ENCODE assay signal across 8 cellular contexts in the genomic region with DNA sequence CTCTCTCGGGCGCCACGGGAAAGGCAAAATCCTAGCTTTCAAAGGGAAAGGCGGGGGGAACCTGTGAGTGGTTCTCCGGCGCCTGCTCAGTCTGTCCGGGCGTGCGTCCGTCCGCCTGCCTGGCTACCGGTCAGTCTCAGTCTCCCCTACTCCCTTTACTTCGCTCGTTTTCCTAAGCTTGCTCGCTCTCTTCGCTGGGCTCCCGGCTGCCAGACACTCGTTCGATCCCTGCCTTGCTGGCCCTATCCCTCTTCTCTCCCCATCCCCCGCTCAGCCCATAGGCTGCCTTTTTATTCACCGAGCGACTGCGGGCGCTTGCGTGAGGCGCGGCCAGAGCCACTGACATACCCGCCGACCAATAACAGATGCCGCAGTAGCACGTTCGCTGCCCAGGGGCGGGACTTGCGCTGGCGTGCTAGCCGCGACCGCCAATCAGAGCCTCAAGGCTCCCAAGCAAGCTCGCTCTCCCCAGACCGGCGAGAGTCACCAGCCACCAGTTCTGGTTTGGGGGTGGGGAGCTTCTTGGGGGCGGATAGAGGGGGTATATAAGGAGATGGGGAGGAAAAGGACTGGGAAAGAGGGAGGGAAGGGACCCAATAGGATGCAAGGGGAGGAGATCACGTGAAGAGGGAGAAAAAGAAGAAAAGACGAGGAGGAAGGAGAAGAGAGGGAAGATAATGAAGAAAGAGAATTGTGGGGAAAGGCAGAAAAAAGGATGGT. TPM values are rescaled to one million over a fixed set of nuclear protein-coding genes. Genes with fewer than 3 reads are reported as not detected.
DNase-seq lines count a peak whose midpoint lies in the region; ATAC-seq and TF ChIP-seq lines count a peak whose summit lies in the region.

No MANE protein-coding gene starts in this region.

- H3K27ac ChIP-seq in left lung = peak overlapping the region; percentile 82 to 87

- no peak for TF ChIP-seq CTCF in left lung (IDR thresholded peaks at IDR 0.05)

- H3K27me3 Mint-ChIP-seq in dendritic cell treated with granulocyte-macrophage colony-stimulating factor and Interleukin-4, amounts not matched to agents 40 ng/mL and 50 ng/mL, for 4 days = no peaks in the 10 kb centered on the region

- H3K4me1 ChIP-seq in left lung = peaks cover 3 to 5% of the 10 kb centered on the region in 2 donors

- H3K27me3 ChIP-seq in left lung = no peaks in the 10 kb centered on the region

- H3K4me1 Mint-ChIP-seq in dendritic cell treated with granulocyte-macrophage colony-stimulating factor and Interleukin-4, amounts not matched to agents 40 ng/mL and 50 ng/mL, for 4 days (ENCODE audit: low read depth) = peaks cover 57% of the 10 kb centered on the region

- H3K4me3 Mint-ChIP-seq in dendritic cell treated with granulocyte-macrophage colony-stimulating factor and Interleukin-4, amounts not matched to agents 40 ng/mL and 50 ng/mL, for 4 days = peak overlapping the region; percentile 92

- peak overlapping the region; percentile 28 to 59 for H3K4me3 ChIP-seq in left lung

- intact Hi-C loops in dendritic cell treated with granulocyte-macrophage colony-stimulating factor and Interleukin-4, amounts not matched to agents 40 ng/mL and 50 ng/mL, for 4 days (cut with micrococcal nuclease) = loop anchor here (5.0 kb wide), 2 partner anchors 403 to 452 kb away; partner anchors contain the start of genes AMER1 and SPIN4
- intact Hi-C loops in left lung (cut with DNase I) = no loop called here

- no peaks in the 10 kb centered on the region for H3K9me3 Mint-ChIP-seq in dendritic cell treated with granulocyte-macrophage colony-stimulating factor and Interleukin-4, amounts not matched to agents 40 ng/mL and 50 ng/mL, for 4 days

- peak overlapping the region; percentile 95 for H3K27ac Mint-ChIP-seq in dendritic cell treated with granulocyte-macrophage colony-stimulating factor and Interleukin-4, amounts not matched to agents 40 ng/mL and 50 ng/mL, for 4 days

- H3K36me3 ChIP-seq in left lung = no peaks in the 10 kb centered on the region

- H3K9me3 ChIP-seq in left lung = no peaks in the 10 kb centered on the region

- ATAC-seq in GM19351 (IDR thresholded peaks at IDR 0.05; ENCODE audit: unreplicated experiment) = peak; percentile 94
- ATAC-seq in HG03520 (IDR thresholded peaks at IDR 0.05; ENCODE audit: unreplicated experiment) = peak; percentile 95
- ATAC-seq in left lung = peak; percentile 98

- DNase-seq in C1 segment of cervical spinal cord (lab: John Stamatoyannopoulos, UW) = peak; percentile 17 to 94 (median 82)
- peak; percentile 58 for DNase-seq in NCI-H748 treated with DMSO at 0.1 percent for 48 hours (lab: John Stamatoyannopoulos, UW)
- DNase-seq in activated CD4-positive, alpha-beta T cell treated with anti-CD3 and anti-CD28 coated beads, Interleukin-2, amount 50 U/mL, for 4 hours = peak; percentile 76 to 81
- DNase-seq in left lung = peak; percentile 92 to 94
- peak; percentile 79 for DNase-seq in stimulated activated CD4-positive, alpha-beta T cell treated with anti-CD3 and anti-CD28 coated beads, Interleukin-2, amount 100 ng/mL, for 4 hours (ENCODE audit: low read depth)

- H3K36me3 Mint-ChIP-seq in dendritic cell treated with granulocyte-macrophage colony-stimulating factor and Interleukin-4, amounts not matched to agents 40 ng/mL and 50 ng/mL, for 4 days (ENCODE audit: low read depth) = peaks cover 11% of the 10 kb centered on the region

RNA-seq across cellular contexts. Expression of gene ARHGEF9, which starts 30.0 kb away (rescaled TPM):
- 10 to 100 TPM; 23.9 to 26.8 TPM for total RNA-seq in left lung

Comparison
In these comparisons a context has a peak if more than half of its experiments do, and no peak if none do; other contexts are left out.
1. Peak in every context shown above with its lines: DNase-seq, ATAC-seq, H3K4me3 ChIP-seq and H3K27ac ChIP-seq.